ENCODE assay signal across 2 cellular contexts in the genomic region with DNA sequence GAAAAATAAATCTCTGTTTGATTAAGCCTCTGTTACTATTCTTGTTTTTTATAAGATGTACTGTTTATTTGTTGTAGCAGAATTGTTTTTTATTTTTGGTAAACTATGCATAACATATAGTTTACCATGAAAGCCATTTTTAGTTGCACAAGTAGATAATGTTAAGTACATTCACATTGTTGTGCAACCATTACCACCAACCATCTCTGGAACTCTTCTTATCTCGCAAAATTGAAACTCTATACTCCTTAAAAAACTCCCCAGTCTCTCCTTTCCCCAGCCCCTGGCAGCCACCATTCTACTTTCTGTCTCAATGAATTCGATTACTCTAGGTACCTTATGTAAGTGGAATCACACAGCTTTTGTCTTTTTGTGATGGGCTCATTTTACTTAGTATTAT.
A peak's percentile ranks its signal among the peaks of the same experiment; 100 is the strongest.
TF ChIP-seq lines count a peak whose summit lies in the region.

No MANE protein-coding gene starts in this region.

TF ChIP-seq in GM23338, 12 proteins besides CTCF, POLR2A, EP300 and RAD21 (continues in another document):
- no peak for TF ChIP-seq STAT1 (IDR thresholded peaks at IDR 0.05; ENCODE audit: unreplicated experiment)
- TF ChIP-seq, protein P1, sequence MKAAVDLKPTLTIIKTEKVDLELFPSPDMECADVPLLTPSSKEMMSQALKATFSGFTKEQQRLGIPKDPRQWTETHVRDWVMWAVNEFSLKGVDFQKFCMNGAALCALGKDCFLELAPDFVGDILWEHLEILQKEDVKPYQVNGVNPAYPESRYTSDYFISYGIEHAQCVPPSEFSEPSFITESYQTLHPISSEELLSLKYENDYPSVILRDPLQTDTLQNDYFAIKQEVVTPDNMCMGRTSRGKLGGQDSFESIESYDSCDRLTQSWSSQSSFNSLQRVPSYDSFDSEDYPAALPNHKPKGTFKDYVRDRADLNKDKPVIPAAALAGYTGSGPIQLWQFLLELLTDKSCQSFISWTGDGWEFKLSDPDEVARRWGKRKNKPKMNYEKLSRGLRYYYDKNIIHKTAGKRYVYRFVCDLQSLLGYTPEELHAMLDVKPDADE (IDR thresholded peaks at IDR 0.05) = no peak
- TF ChIP-seq ZNF331 (CRISPR knock-in tag; IDR thresholded peaks at IDR 0.05; ENCODE audit: low read depth) = no peak
- no peak for TF ChIP-seq POLR2AphosphoS5 (IDR thresholded peaks at IDR 0.05; ENCODE audit: low read depth)
- TF ChIP-seq EZH2phosphoT487 (IDR thresholded peaks at IDR 0.05; ENCODE audit: unreplicated experiment) = no peak
- no peak for TF ChIP-seq ZNF114 (CRISPR knock-in tag; IDR thresholded peaks at IDR 0.05)
- TF ChIP-seq, protein P2, sequence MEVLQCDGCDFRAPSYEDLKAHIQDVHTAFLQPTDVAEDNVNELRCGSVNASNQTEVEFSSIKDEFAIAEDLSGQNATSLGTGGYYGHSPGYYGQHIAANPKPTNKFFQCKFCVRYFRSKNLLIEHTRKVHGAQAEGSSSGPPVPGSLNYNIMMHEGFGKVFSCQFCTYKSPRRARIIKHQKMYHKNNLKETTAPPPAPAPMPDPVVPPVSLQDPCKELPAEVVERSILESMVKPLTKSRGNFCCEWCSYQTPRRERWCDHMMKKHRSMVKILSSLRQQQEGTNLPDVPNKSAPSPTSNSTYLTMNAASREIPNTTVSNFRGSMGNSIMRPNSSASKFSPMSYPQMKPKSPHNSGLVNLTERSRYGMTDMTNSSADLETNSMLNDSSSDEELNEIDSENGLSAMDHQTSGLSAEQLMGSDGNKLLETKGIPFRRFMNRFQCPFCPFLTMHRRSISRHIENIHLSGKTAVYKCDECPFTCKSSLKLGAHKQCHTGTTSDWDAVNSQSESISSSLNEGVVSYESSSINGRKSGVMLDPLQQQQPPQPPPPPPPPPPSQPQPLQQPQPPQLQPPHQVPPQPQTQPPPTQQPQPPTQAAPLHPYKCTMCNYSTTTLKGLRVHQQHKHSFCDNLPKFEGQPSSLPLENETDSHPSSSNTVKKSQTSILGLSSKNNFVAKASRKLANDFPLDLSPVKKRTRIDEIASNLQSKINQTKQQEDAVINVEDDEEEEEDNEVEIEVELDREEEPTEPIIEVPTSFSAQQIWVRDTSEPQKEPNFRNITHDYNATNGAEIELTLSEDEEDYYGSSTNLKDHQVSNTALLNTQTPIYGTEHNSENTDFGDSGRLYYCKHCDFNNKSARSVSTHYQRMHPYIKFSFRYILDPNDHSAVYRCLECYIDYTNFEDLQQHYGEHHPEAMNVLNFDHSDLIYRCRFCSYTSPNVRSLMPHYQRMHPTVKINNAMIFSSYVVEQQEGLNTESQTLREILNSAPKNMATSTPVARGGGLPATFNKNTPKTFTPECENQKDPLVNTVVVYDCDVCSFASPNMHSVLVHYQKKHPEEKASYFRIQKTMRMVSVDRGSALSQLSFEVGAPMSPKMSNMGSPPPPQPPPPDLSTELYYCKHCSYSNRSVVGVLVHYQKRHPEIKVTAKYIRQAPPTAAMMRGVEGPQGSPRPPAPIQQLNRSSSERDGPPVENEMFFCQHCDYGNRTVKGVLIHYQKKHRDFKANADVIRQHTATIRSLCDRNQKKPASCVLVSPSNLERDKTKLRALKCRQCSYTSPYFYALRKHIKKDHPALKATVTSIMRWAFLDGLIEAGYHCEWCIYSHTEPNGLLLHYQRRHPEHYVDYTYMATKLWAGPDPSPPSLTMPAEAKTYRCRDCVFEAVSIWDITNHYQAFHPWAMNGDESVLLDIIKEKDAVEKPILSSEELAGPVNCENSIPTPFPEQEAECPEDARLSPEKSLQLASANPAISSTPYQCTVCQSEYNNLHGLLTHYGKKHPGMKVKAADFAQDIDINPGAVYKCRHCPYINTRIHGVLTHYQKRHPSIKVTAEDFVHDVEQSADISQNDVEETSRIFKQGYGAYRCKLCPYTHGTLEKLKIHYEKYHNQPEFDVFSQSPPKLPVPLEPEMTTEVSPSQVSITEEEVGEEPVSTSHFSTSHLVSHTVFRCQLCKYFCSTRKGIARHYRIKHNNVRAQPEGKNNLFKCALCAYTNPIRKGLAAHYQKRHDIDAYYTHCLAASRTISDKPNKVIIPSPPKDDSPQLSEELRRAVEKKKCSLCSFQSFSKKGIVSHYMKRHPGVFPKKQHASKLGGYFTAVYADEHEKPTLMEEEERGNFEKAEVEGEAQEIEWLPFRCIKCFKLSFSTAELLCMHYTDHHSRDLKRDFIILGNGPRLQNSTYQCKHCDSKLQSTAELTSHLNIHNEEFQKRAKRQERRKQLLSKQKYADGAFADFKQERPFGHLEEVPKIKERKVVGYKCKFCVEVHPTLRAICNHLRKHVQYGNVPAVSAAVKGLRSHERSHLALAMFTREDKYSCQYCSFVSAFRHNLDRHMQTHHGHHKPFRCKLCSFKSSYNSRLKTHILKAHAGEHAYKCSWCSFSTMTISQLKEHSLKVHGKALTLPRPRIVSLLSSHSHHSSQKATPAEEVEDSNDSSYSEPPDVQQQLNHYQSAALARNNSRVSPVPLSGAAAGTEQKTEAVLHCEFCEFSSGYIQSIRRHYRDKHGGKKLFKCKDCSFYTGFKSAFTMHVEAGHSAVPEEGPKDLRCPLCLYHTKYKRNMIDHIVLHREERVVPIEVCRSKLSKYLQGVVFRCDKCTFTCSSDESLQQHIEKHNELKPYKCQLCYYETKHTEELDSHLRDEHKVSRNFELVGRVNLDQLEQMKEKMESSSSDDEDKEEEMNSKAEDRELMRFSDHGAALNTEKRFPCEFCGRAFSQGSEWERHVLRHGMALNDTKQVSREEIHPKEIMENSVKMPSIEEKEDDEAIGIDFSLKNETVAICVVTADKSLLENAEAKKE (CRISPR knock-in tag; IDR thresholded peaks at IDR 0.05) = no peak
- TF ChIP-seq JUNB (IDR thresholded peaks at IDR 0.05; ENCODE audit: unreplicated experiment) = no peak
- no peak for TF ChIP-seq NANOG (IDR thresholded peaks at IDR 0.05; ENCODE audit: borderline replicate concordance)
- TF ChIP-seq CREB1 (CRISPR knock-in tag; IDR thresholded peaks at IDR 0.05; ENCODE audit: low read depth) = no peak

TF ChIP-seq in K562, 482 proteins besides CTCF, POLR2A, EP300 and RAD21:
- TF ChIP-seq CEBPG (CRISPR knock-in tag; IDR thresholded peaks at IDR 0.05) (no peak), CEBPG (tag; conservative IDR thresholded peaks at IDR 0.05 in 1 of 2, IDR thresholded peaks at IDR 0.05 in 1 of 2) (peak; percentile 41 to 69; a peak in 3 of 4 replicates), CEBPB (tag; IDR thresholded peaks at IDR 0.05) (peak; percentile 94)
- TF ChIP-seq, protein P3, sequence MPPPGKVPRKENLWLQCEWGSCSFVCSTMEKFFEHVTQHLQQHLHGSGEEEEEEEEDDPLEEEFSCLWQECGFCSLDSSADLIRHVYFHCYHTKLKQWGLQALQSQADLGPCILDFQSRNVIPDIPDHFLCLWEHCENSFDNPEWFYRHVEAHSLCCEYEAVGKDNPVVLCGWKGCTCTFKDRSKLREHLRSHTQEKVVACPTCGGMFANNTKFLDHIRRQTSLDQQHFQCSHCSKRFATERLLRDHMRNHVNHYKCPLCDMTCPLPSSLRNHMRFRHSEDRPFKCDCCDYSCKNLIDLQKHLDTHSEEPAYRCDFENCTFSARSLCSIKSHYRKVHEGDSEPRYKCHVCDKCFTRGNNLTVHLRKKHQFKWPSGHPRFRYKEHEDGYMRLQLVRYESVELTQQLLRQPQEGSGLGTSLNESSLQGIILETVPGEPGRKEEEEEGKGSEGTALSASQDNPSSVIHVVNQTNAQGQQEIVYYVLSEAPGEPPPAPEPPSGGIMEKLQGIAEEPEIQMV (tag; conservative IDR thresholded peaks at IDR 0.05; ENCODE audit: low read depth) = no peak
TF ChIP-seq in K562: peak in this region for 2.
